ENCODE assay signal across 25 cellular contexts in the genomic region with DNA sequence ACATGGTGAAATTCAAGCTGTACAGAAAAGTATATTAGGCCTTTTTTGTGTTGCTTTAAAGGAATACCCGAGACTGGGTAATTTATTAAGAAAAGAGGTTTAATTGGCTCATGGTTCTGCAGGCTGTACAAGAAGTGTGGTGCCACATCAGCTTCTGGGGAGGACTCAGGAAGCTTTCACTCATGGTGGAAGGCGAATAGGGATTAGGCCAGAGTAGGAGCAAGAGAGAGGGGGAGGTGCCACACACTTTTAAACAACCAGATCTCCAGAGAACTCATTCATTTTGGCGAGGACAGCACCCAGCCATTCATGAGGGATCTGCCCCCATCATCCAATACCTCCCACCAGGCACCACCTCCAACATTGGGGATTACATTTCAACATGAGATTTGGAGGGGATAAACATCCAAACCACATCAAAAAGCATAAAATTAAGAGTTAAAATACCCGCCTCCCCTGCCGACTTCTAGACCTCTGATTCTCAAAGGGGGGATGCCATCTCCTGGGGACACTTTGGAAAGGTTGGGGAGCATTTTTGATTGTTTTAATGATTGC. TPM values are rescaled to one million over a fixed set of nuclear protein-coding genes. Genes with fewer than 3 reads are reported as not detected.
"Had no signal": no experiment of that assay in that cellular context is flagged by ENCODE, and none has a peak within 500 bp of the region (broad histone marks: within the 10 kb centered on the region; RNA-seq: fewer than 3 reads in every experiment).

No MANE protein-coding gene starts in this region.

- H3K27me3 ChIP-seq: testis, vagina had no signal

- H3K4me1 ChIP-seq: left ventricle myocardium inferior, parathyroid adenoma, testis, vagina had no signal

- H3K9ac ChIP-seq: parathyroid adenoma had no signal

- H3K79me2 ChIP-seq: parathyroid adenoma had no signal

- H3K27ac ChIP-seq: left ventricle myocardium inferior, parathyroid adenoma, testis, vagina had no signal

- H3K4me3 Mint-ChIP-seq: activated CD4-positive, alpha-beta T cell treated with anti-CD3 and anti-CD28 coated beads for 36 hours; activated naive CD8-positive, alpha-beta T cell treated with anti-CD3 and anti-CD28 coated beads for 36 hours; activated T-cell treated with anti-CD3 and anti-CD28 coated beads, Interleukin-2, amount 50 U/mL, for 4 hours; nephron; stimulated activated naive B cell treated with anti-CD40 and anti-IgM and Interleukin-4, amounts not matched to agents 10 μg/mL and 1 μg/mL and 100 μg/mL, for 72 hours; type B pancreatic cell had no signal

- H2AFZ ChIP-seq: parathyroid adenoma had no signal

- H3K36me3 ChIP-seq: left ventricle myocardium inferior, vagina had no signal

- H3K27me3 Mint-ChIP-seq: type B pancreatic cell had no signal

- H3K36me3 Mint-ChIP-seq: activated naive CD8-positive, alpha-beta T cell treated with anti-CD3 and anti-CD28 coated beads for 36 hours; stimulated activated naive B cell treated with anti-CD40 and anti-IgM and Interleukin-4, amounts not matched to agents 10 μg/mL and 1 μg/mL and 100 μg/mL, for 72 hours; type B pancreatic cell had no signal

- H3K9me3 ChIP-seq: left ventricle myocardium inferior, testis, vagina had no signal

- ATAC-seq: activated CD4-positive, alpha-beta T cell treated with anti-CD3 and anti-CD28 coated beads for 36 hours; activated T-cell treated with anti-CD3 and anti-CD28 coated beads, Interleukin-2, amount 50 U/mL, for 4 hours; sciatic nerve; stimulated activated naive B cell treated with anti-CD40 and anti-IgM and Interleukin-4, amounts not matched to agents 10 μg/mL and 1 μg/mL and 100 μg/mL, for 72 hours had no signal

- H3K4me3 ChIP-seq: left ventricle myocardium inferior, testis, vagina had no signal

- H3K9me3 Mint-ChIP-seq: activated naive CD8-positive, alpha-beta T cell treated with anti-CD3 and anti-CD28 coated beads for 36 hours; activated T-cell treated with anti-CD3 and anti-CD28 coated beads, Interleukin-2, amount 50 U/mL, for 4 hours; activated T-helper 2 cell treated with anti-CD3 and anti-CD28 coated beads, Interferon-gamma antibody, Interleukin-2, Interleukin-4, amounts not matched to agents 10 μg/mL and 5 μg/mL and 100 μg/mL, durations not matched to agents 14 hours and 24 hours and 36 hours; nephron; stimulated activated naive B cell treated with anti-CD40 and anti-IgM and Interleukin-4, amounts not matched to agents 10 μg/mL and 1 μg/mL and 100 μg/mL, for 72 hours; type B pancreatic cell had no signal

- H3K27ac Mint-ChIP-seq: activated CD4-positive, alpha-beta T cell treated with anti-CD3 and anti-CD28 coated beads for 36 hours; activated naive CD8-positive, alpha-beta T cell treated with anti-CD3 and anti-CD28 coated beads for 36 hours; activated T-helper 2 cell treated with anti-CD3 and anti-CD28 coated beads, Interferon-gamma antibody, Interleukin-2, Interleukin-4, amounts not matched to agents 10 μg/mL and 5 μg/mL and 100 μg/mL, durations not matched to agents 14 hours and 24 hours and 36 hours; nephron; stimulated activated naive B cell treated with anti-CD40 and anti-IgM and Interleukin-4, amounts not matched to agents 10 μg/mL and 1 μg/mL and 100 μg/mL, for 72 hours; type B pancreatic cell had no signal

- FAIRE-seq: astrocyte, small intestine had no signal

- H3K4me1 Mint-ChIP-seq: activated CD4-positive, alpha-beta T cell treated with anti-CD3 and anti-CD28 coated beads for 36 hours; activated naive CD8-positive, alpha-beta T cell treated with anti-CD3 and anti-CD28 coated beads for 36 hours; stimulated activated naive B cell treated with anti-CD40 and anti-IgM and Interleukin-4, amounts not matched to agents 10 μg/mL and 1 μg/mL and 100 μg/mL, for 72 hours had no signal

- DNase-seq: activated CD4-positive, alpha-beta T cell treated with anti-CD3 and anti-CD28 coated beads for 36 hours; activated CD4-positive, alpha-beta T cell treated with anti-CD3 and anti-CD28 coated beads, Interleukin-2, amount 50 U/mL, for 4 hours; activated CD8-positive, alpha-beta memory T cell treated with anti-CD3 and anti-CD28 coated beads, Interleukin-2, amount 50 U/mL, for 48 hours; activated naive CD4-positive, alpha-beta T cell; activated naive CD8-positive, alpha-beta T cell treated with anti-CD3 and anti-CD28 coated beads for 36 hours; activated T-cell treated with anti-CD3 and anti-CD28 coated beads, Interleukin-2, amount 50 U/mL, for 4 hours; central memory CD4-positive, alpha-beta T cell; dermis blood vessel endothelial cell; effector CD8-positive, alpha-beta T cell; foreskin melanocyte; left ventricle myocardium inferior; nucleus accumbens; small intestine; stimulated activated CD4-positive, alpha-beta T cell treated with anti-CD3 and anti-CD28 coated beads, Interleukin-15, amount 100 ng/mL, for 24 hours; stimulated activated CD4-positive, alpha-beta T cell treated with anti-CD3 and anti-CD28 coated beads, Interleukin-2, amount 100 ng/mL, for 48 hours; stimulated activated CD8-positive, alpha-beta memory T cell treated with anti-CD3 and anti-CD28 coated beads, Interleukin-4, amount 100 ng/mL, for 48 hours; stimulated activated naive B cell treated with anti-CD40 and anti-IgM and Interleukin-4, amounts not matched to agents 10 μg/mL and 1 μg/mL and 100 μg/mL, for 72 hours; testis had no signal

RNA-seq across cellular contexts. Expression of gene LIPG, which starts 15.1 kb away (rescaled TPM):
- total RNA-seq: left ventricle myocardium inferior had no signal
